2 cellular contexts compared by ENCODE assay signal in genomic region chr1:75801480-75801879, GRCh38. TPM values are rescaled to one million over a fixed set of nuclear protein-coding genes. Genes with fewer than 3 reads are reported as not detected.
"Had no signal": no experiment of that assay in that cellular context is flagged by ENCODE, and none has a peak within 500 bp of the region (broad histone marks: within the 10 kb centered on the region; RNA-seq: fewer than 3 reads in every experiment).

No MANE protein-coding gene starts in this region.

RNA-seq across cellular contexts. Expression of gene MSH4, which starts 4.8 kb away (rescaled TPM):
- total RNA-seq: smooth muscle cell had no signal
- polyA plus RNA-seq: naive thymus-derived CD8-positive, alpha-beta T cell; smooth muscle cell had no signal
